ENCODE assay signal across 12 cellular contexts in genomic region chr1:173637236-173638042, GRCh38. TPM values are rescaled to one million over a fixed set of nuclear protein-coding genes. Genes with fewer than 3 reads are reported as not detected.
DNase-seq lines count a peak whose midpoint lies in the region; ATAC-seq, FAIRE-seq and TF ChIP-seq lines count a peak whose summit lies in the region.
"Not testable (repeated sequence)": the region's sequence is repeated elsewhere in the genome, so short reads cannot be mapped to it uniquely, and the experiment has no call there.
"Had no signal": no experiment of that assay in that cellular context is flagged by ENCODE, and none has a peak within 500 bp of the region (broad histone marks: within the 10 kb centered on the region; RNA-seq: fewer than 3 reads in every experiment).

No MANE protein-coding gene starts in this region.

- not testable (repeated sequence) for H3K9ac ChIP-seq in HUES48 (ENCODE audit: low read depth, low read length); astrocyte (ENCODE audit: low read length); colonic mucosa (ENCODE audit: low read depth in 2 of 2, low read length in 2 of 2); HepG2 (ENCODE audit: insufficient read depth, low read depth, low read length)

- not testable (repeated sequence) for H3K4me1 ChIP-seq in HUES48 (ENCODE audit: control insufficient read depth, insufficient read depth, low read length); astrocyte (ENCODE audit: insufficient read depth, low read length); colonic mucosa; hepatocyte (ENCODE audit: insufficient read depth)
- H3K4me1 ChIP-seq in HepG2 (ENCODE audit: insufficient read depth, low read length): peaks cover 13% of the 10 kb centered on the region

- intact Hi-C loops in colonic mucosa (cut with DNase I); HepG2 (cut with micrococcal nuclease; ENCODE audit: unreplicated experiment): not testable (repeated sequence)

- POLR2A ChIA-PET in HepG2 (lab: Yijun Ruan, JAX): not testable (repeated sequence)

- in situ Hi-C loops in HepG2 (cut with HindIII; ENCODE audit: extremely low pct_ligation_motif_present, low pct_unique_long_range_greater_than_20kb): not testable (repeated sequence)

- H3K4me3 ChIP-seq in HUES48 (ENCODE audit: low read depth, low read length): peak overlapping the region; percentile 3; the same call in 1 of the 2 replicates
- H3K4me3 ChIP-seq in astrocyte (ENCODE audit: insufficient read depth, low read depth, low read length); colonic mucosa; HepG2 (replicated peaks in 1 of 3; ENCODE audit: insufficient read depth in 1 of 3, low read depth in 2 of 3, low read length in 3 of 3): not testable (repeated sequence)
- peak overlapping the region; percentile 23 for H3K4me3 ChIP-seq in hepatocyte

- not testable (repeated sequence) for TF ChIP-seq POLR2A in HepG2 (IDR thresholded peaks at IDR 0.05; ENCODE audit: insufficient read depth in 1 of 2, low read depth in 2 of 2, low read length in 2 of 2)

- H3K27ac Mint-ChIP-seq in astrocyte (ENCODE audit: unreplicated experiment) (peak overlapping the region; percentile 99), progenitor cell of endocrine pancreas (peak overlapping the region; percentile 93)

- not testable (repeated sequence) for DNase-seq in D721Med (ENCODE audit: insufficient read length, low spot score); astrocyte (ENCODE audit: low read depth); HepG2 (ENCODE audit: low spot score); progenitor cell of endocrine pancreas (ENCODE audit: low spot score, unreplicated experiment)
- DNase-seq in colonic mucosa (peak; percentile 14), hepatocyte (ENCODE audit: low spot score) (peak; percentile 7)

- not testable (repeated sequence) for H3K79me2 ChIP-seq in astrocyte (ENCODE audit: insufficient read depth, low read length); hepatocyte; HepG2 (ENCODE audit: insufficient read depth, low read length)

- not testable (repeated sequence) for H3K4me2 ChIP-seq in astrocyte (ENCODE audit: low read length); HepG2 (ENCODE audit: low read depth, low read length)
- H3K4me2 ChIP-seq in hepatocyte: peak overlapping the region; percentile 64

- not testable (repeated sequence) for H3K9me2 ChIP-seq in hepatocyte (replicated peaks; ENCODE audit: insufficient read depth)

- H3K36me3 Mint-ChIP-seq in astrocyte (ENCODE audit: low read depth, unreplicated experiment): peaks cover 22% of the 10 kb centered on the region
- not testable (repeated sequence) for H3K36me3 Mint-ChIP-seq in progenitor cell of endocrine pancreas (ENCODE audit: insufficient read depth)

- H3K27me3 Mint-ChIP-seq in astrocyte (ENCODE audit: low read depth, unreplicated experiment); progenitor cell of endocrine pancreas: not testable (repeated sequence)

- H3K4me3 Mint-ChIP-seq in astrocyte (ENCODE audit: unreplicated experiment): peak overlapping the region; percentile 90
- peak overlapping the region; percentile 70 for H3K4me3 Mint-ChIP-seq in progenitor cell of endocrine pancreas (ENCODE audit: low read depth)

- FAIRE-seq in D721Med (lab: Jason Lieb, UNC): peak; percentile 86
- not testable (repeated sequence) for FAIRE-seq in astrocyte (lab: Jason Lieb, UNC); HepG2 (lab: Jason Lieb, UNC)

- peaks cover 14% of the 10 kb centered on the region for H3K9me3 ChIP-seq in HUES48 (ENCODE audit: control insufficient read depth, insufficient read depth, low read length)
- H3K9me3 ChIP-seq in astrocyte (ENCODE audit: insufficient read depth, low read depth, low read length); colonic mucosa; hepatocyte (ENCODE audit: low read depth); HepG2 (ENCODE audit: low read length): not testable (repeated sequence)

- not testable (repeated sequence) for H2AFZ ChIP-seq in astrocyte (ENCODE audit: low read depth, low read length); HepG2 (ENCODE audit: low read length)
- peak overlapping the region; percentile 30 for H2AFZ ChIP-seq in hepatocyte

- H3K9me3 Mint-ChIP-seq in astrocyte (ENCODE audit: unreplicated experiment) (peaks cover 15% of the 10 kb centered on the region), progenitor cell of endocrine pancreas (ENCODE audit: low read depth) (peaks cover 20% of the 10 kb centered on the region)

- not testable (repeated sequence) for BruUV-seq in HepG2 (replicated peaks; lab: Mats Ljungman, UMichigan)

- H3K27ac ChIP-seq in HUES48 (ENCODE audit: low read depth, low read length): peak overlapping the region; percentile 54
- not testable (repeated sequence) for H3K27ac ChIP-seq in astrocyte (ENCODE audit: low read depth, low read length); colonic mucosa; HepG2 (ENCODE audit: extremely low read length, insufficient read depth, low read length)
- H3K27ac ChIP-seq in hepatocyte: peak overlapping the region; percentile 79

- H3K36me3 ChIP-seq in HUES48 (ENCODE audit: control insufficient read depth, insufficient read depth, low read length); astrocyte (ENCODE audit: insufficient read depth, low read length); colonic mucosa; hepatocyte (replicated peaks; ENCODE audit: insufficient read depth, low read depth); HepG2 (replicated peaks in 1 of 2; ENCODE audit: control insufficient read depth in 1 of 2, insufficient read depth in 2 of 2, low read length in 2 of 2): not testable (repeated sequence)

- H3K27me3 ChIP-seq in HUES48 (ENCODE audit: control insufficient read depth, insufficient read depth, low read length); astrocyte (ENCODE audit: insufficient read depth, low read length); colonic mucosa; hepatocyte; HepG2 (ENCODE audit: control insufficient read depth in 1 of 2, insufficient read depth in 2 of 2, low read length in 2 of 2): not testable (repeated sequence)

- not testable (repeated sequence) for ATAC-seq in HepG2

- not testable (repeated sequence) for TF ChIP-seq RAD21 in HepG2 (CRISPR knock-in tag; IDR thresholded peaks at IDR 0.05)

- TF ChIP-seq CTCF in D721Med (IDR thresholded peaks at IDR 0.05; ENCODE audit: insufficient read depth, missing control alignments); astrocyte (IDR thresholded peaks at IDR 0.05; ENCODE audit: insufficient read depth, low read depth, low read length); colonic mucosa (IDR thresholded peaks at IDR 0.05); hepatocyte (IDR thresholded peaks at IDR 0.05; ENCODE audit: poor library complexity); HepG2 (CRISPR knock-in tag; IDR thresholded peaks at IDR 0.05); progenitor cell of endocrine pancreas (IDR thresholded peaks at IDR 0.05; ENCODE audit: unreplicated experiment): not testable (repeated sequence)

- WGBS in hepatocyte (ENCODE audit: low lambda C conversion rate, missing lambda C conversion rate): 62% methylated on average over 6 of the region's 6 CpGs
- WGBS in HepG2 (ENCODE audit: low lambda C conversion rate): 34% methylated on average over 6 of the region's 6 CpGs

- CTCF ChIA-PET in HepG2 (lab: Yijun Ruan, JAX; ENCODE audit: low intra/inter-chr PET ratio, low total read pairs): not testable (repeated sequence)

- TF ChIP-seq EP300 in HepG2 (IDR thresholded peaks at IDR 0.05; ENCODE audit: low read depth in 2 of 2, low read length in 2 of 2); HepG2 (CRISPR knock-in tag; IDR thresholded peaks at IDR 0.05; ENCODE audit: borderline replicate concordance): not testable (repeated sequence)

- not testable (repeated sequence) for H3K4me1 Mint-ChIP-seq in astrocyte (ENCODE audit: low read depth, unreplicated experiment); progenitor cell of endocrine pancreas (ENCODE audit: low read depth)

- H4K20me1 ChIP-seq in astrocyte (ENCODE audit: insufficient read depth, low read length); hepatocyte (ENCODE audit: insufficient read depth, poor library complexity, severe bottlenecking); HepG2 (ENCODE audit: insufficient read depth, low read length): not testable (repeated sequence)

RNA-seq across cellular contexts. Expression of gene TEX50, which starts 2.3 kb away (rescaled TPM):
- not detected in 2 replicates for total RNA-seq in astrocyte
- total RNA-seq in colonic mucosa: not detected
- not detected in 2 replicates for total RNA-seq in hepatocyte
- not detected in 2 replicates for polyA plus RNA-seq in hepatocyte
- not detected in 2 replicates for total RNA-seq in HepG2 (2016; rRNA removed; fragmentation: Illumina TruSeq; extraction: Trizol)
- not detected in 2 replicates for total RNA-seq in HepG2 (2016; cell fraction: cytosol; rRNA removed; fragmentation: Illumina TruSeq; extraction: Trizol; ENCODE audit: low read depth)
- total RNA-seq in HepG2 (2016; cell fraction: insoluble cytoplasmic fraction; rRNA removed; fragmentation: Illumina TruSeq; extraction: Trizol): not detected in 2 replicates
- not detected in 2 replicates for total RNA-seq in HepG2 (2016; cell fraction: membrane; rRNA removed; fragmentation: Illumina TruSeq; extraction: Trizol)
- total RNA-seq in HepG2 (2016; cell fraction: nucleus; rRNA removed; fragmentation: Illumina TruSeq; extraction: Trizol): not detected in 2 replicates
- not detected in 2 replicates for polyA plus RNA-seq in HepG2 (2011; rRNA removed)
- not detected in 2 replicates for polyA plus RNA-seq in HepG2 (2011; cell fraction: cytosol; rRNA removed)
- polyA plus RNA-seq in HepG2 (2011; cell fraction: nucleus; rRNA removed): not detected in 2 replicates
- polyA plus RNA-seq in HepG2 (2012): not detected in 2 replicates
- polyA plus RNA-seq in HepG2 (2016; cell fraction: cytosol; fragmentation: Illumina TruSeq; extraction: Trizol; ENCODE audit: low read depth): not detected in 2 replicates
- polyA plus RNA-seq in HepG2 (2016; cell fraction: insoluble cytoplasmic fraction; fragmentation: Illumina TruSeq; extraction: Trizol; ENCODE audit: low read depth): not detected in 2 replicates
- not detected in 2 replicates for polyA plus RNA-seq in HepG2 (2016; cell fraction: membrane; fragmentation: Illumina TruSeq; extraction: Trizol; ENCODE audit: low read depth)
- polyA plus RNA-seq in HepG2 (2016; cell fraction: nucleus; fragmentation: Illumina TruSeq; extraction: Trizol; ENCODE audit: insufficient read depth, low read depth): not detected in 2 replicates
- not detected in 2 replicates for polyA minus RNA-seq in HepG2 (2011; rRNA and poly(A)+ RNA removed; ENCODE audit: low replicate concordance)
- polyA minus RNA-seq in HepG2 (2011; cell fraction: cytosol; rRNA and poly(A)+ RNA removed): not detected in 2 replicates
- polyA minus RNA-seq in HepG2 (2011; cell fraction: nucleus; rRNA and poly(A)+ RNA removed): not detected in 2 replicates
- not detected in 2 replicates for total RNA-seq in progenitor cell of endocrine pancreas
- total RNA-seq: Caco-2; CD4-positive, alpha-beta memory T cell; G401; Right ventricle myocardium superior; SK-MEL-5 had no signal
- polyA plus RNA-seq: CD4-positive, alpha-beta memory T cell had no signal

RNA-seq across cellular contexts. Expression of gene ANKRD45, which starts 32.2 kb away (rescaled TPM):
- 1.4 and 1.8 TPM in 2 replicates for total RNA-seq in astrocyte
- under 1 TPM; 0.49 to 0.96 TPM for total RNA-seq in colonic mucosa
- 0.10 TPM in 1 of 2 replicates, not detected in the other for total RNA-seq in hepatocyte
- 1.0 and 2.2 TPM in 2 replicates for polyA plus RNA-seq in hepatocyte
- not detected in 2 replicates for total RNA-seq in HepG2 (2016; rRNA removed; fragmentation: Illumina TruSeq; extraction: Trizol)
- not detected in 2 replicates for total RNA-seq in HepG2 (2016; cell fraction: cytosol; rRNA removed; fragmentation: Illumina TruSeq; extraction: Trizol; ENCODE audit: low read depth)
- total RNA-seq in HepG2 (2016; cell fraction: insoluble cytoplasmic fraction; rRNA removed; fragmentation: Illumina TruSeq; extraction: Trizol): not detected in 2 replicates
- total RNA-seq in HepG2 (2016; cell fraction: membrane; rRNA removed; fragmentation: Illumina TruSeq; extraction: Trizol): not detected in 2 replicates
- total RNA-seq in HepG2 (2016; cell fraction: nucleus; rRNA removed; fragmentation: Illumina TruSeq; extraction: Trizol): not detected in 2 replicates
- polyA plus RNA-seq in HepG2 (2011; rRNA removed): not detected in 2 replicates
- polyA plus RNA-seq in HepG2 (2011; cell fraction: cytosol; rRNA removed): not detected in 2 replicates
- polyA plus RNA-seq in HepG2 (2011; cell fraction: nucleus; rRNA removed): not detected in 2 replicates
- not detected in 2 replicates for polyA plus RNA-seq in HepG2 (2012)
- polyA plus RNA-seq in HepG2 (2016; cell fraction: cytosol; fragmentation: Illumina TruSeq; extraction: Trizol; ENCODE audit: low read depth): not detected in 2 replicates
- not detected in 2 replicates for polyA plus RNA-seq in HepG2 (2016; cell fraction: insoluble cytoplasmic fraction; fragmentation: Illumina TruSeq; extraction: Trizol; ENCODE audit: low read depth)
- not detected in 2 replicates for polyA plus RNA-seq in HepG2 (2016; cell fraction: membrane; fragmentation: Illumina TruSeq; extraction: Trizol; ENCODE audit: low read depth)
- not detected in 2 replicates for polyA plus RNA-seq in HepG2 (2016; cell fraction: nucleus; fragmentation: Illumina TruSeq; extraction: Trizol; ENCODE audit: insufficient read depth, low read depth)
- polyA minus RNA-seq in HepG2 (2011; rRNA and poly(A)+ RNA removed; ENCODE audit: low replicate concordance): not detected in 2 replicates
- polyA minus RNA-seq in HepG2 (2011; cell fraction: cytosol; rRNA and poly(A)+ RNA removed): not detected in 2 replicates
- not detected in 2 replicates for polyA minus RNA-seq in HepG2 (2011; cell fraction: nucleus; rRNA and poly(A)+ RNA removed)
- total RNA-seq in progenitor cell of endocrine pancreas: 1.2 and 1.5 TPM in 2 replicates
- total RNA-seq: Caco-2; CD4-positive, alpha-beta memory T cell had no signal
- polyA plus RNA-seq: CD4-positive, alpha-beta memory T cell had no signal

RNA-seq across cellular contexts. Expression of gene SLC9C2, which starts 34.6 kb away (rescaled TPM):
- total RNA-seq in astrocyte (0.54 TPM in 1 of 2 replicates, not detected in the other), colonic mucosa (not detected), hepatocyte (0.77 TPM in 1 of 2 replicates, not detected in the other), HepG2 (2016; rRNA removed; fragmentation: Illumina TruSeq; extraction: Trizol) (not detected in 2 replicates), progenitor cell of endocrine pancreas (not detected in 2 replicates)
- polyA plus RNA-seq in hepatocyte (0.71 and 1.1 TPM in 2 replicates), HepG2 (2011; rRNA removed) (0.03 TPM in 1 of 2 replicates, not detected in the other)
- not detected in 2 replicates for total RNA-seq in HepG2 (2016; cell fraction: cytosol; rRNA removed; fragmentation: Illumina TruSeq; extraction: Trizol; ENCODE audit: low read depth)
- total RNA-seq in HepG2 (2016; cell fraction: insoluble cytoplasmic fraction; rRNA removed; fragmentation: Illumina TruSeq; extraction: Trizol): not detected in 2 replicates
- not detected in 2 replicates for total RNA-seq in HepG2 (2016; cell fraction: membrane; rRNA removed; fragmentation: Illumina TruSeq; extraction: Trizol)
- total RNA-seq in HepG2 (2016; cell fraction: nucleus; rRNA removed; fragmentation: Illumina TruSeq; extraction: Trizol): not detected in 2 replicates
- polyA plus RNA-seq in HepG2 (2011; cell fraction: cytosol; rRNA removed): not detected in 2 replicates
- polyA plus RNA-seq in HepG2 (2011; cell fraction: nucleus; rRNA removed): not detected in 2 replicates
- not detected in 2 replicates for polyA plus RNA-seq in HepG2 (2012)
- polyA plus RNA-seq in HepG2 (2016; cell fraction: cytosol; fragmentation: Illumina TruSeq; extraction: Trizol; ENCODE audit: low read depth): not detected in 2 replicates
- not detected in 2 replicates for polyA plus RNA-seq in HepG2 (2016; cell fraction: insoluble cytoplasmic fraction; fragmentation: Illumina TruSeq; extraction: Trizol; ENCODE audit: low read depth)
- not detected in 2 replicates for polyA plus RNA-seq in HepG2 (2016; cell fraction: membrane; fragmentation: Illumina TruSeq; extraction: Trizol; ENCODE audit: low read depth)
- not detected in 2 replicates for polyA plus RNA-seq in HepG2 (2016; cell fraction: nucleus; fragmentation: Illumina TruSeq; extraction: Trizol; ENCODE audit: insufficient read depth, low read depth)
- polyA minus RNA-seq in HepG2 (2011; rRNA and poly(A)+ RNA removed; ENCODE audit: low replicate concordance): not detected in 2 replicates
- polyA minus RNA-seq in HepG2 (2011; cell fraction: cytosol; rRNA and poly(A)+ RNA removed): not detected in 2 replicates
- not detected in 2 replicates for polyA minus RNA-seq in HepG2 (2011; cell fraction: nucleus; rRNA and poly(A)+ RNA removed)
- total RNA-seq: Caco-2; CD4-positive, alpha-beta memory T cell; G401; Right ventricle myocardium superior; SK-MEL-5 had no signal
- polyA plus RNA-seq: CD4-positive, alpha-beta memory T cell had no signal
